8 cellular contexts compared by ENCODE assay signal in the genomic region with DNA sequence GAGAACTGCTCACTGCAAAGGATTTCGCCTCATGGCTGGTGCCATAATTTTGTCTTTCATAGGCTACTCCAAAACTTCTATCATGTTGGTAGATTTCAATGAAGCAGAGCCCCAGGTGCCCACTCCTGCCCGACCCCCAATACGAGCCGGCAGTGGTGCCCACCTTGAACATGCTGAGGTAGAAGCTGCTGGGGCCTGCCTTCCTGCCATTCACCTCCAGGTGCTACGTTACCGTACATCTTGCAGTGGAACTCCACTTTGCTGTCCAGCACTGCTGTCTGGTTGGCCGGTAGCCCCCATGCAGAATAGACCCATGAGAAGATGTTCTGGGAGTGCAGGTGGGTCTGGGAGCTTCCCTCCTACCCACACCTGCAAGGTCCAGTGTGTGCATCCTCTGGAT.
"Had no signal": no experiment of that assay in that cellular context is flagged by ENCODE, and none has a peak within 500 bp of the region (broad histone marks: within the 10 kb centered on the region; RNA-seq: fewer than 3 reads in every experiment).

No MANE protein-coding gene starts in this region.

- H3K4me3 ChIP-seq: GM23248, GM23338, HAP-1 had no signal

- H3K9ac ChIP-seq: GM23248 had no signal

- H3K9me3 Mint-ChIP-seq: GM23338, HFFc6 had no signal

- H3K4me1 Mint-ChIP-seq: GM23338 had no signal

- H3K9me3 ChIP-seq: HAP-1 had no signal

- H2AFZ ChIP-seq: GM23248, GM23338 had no signal

- DNase-seq: GM23248, GOT3, H7, HCEC 1CT, HFFc6 had no signal

- H3K4me3 Mint-ChIP-seq: GM23338, HFFc6 had no signal

- H3K27ac ChIP-seq: GM23248 had no signal

- H3K4me1 ChIP-seq: HAP-1 had no signal

- H3K4me2 ChIP-seq: GM23338 had no signal

- ATAC-seq: GM23338, HCT116 had no signal

- H3K36me3 ChIP-seq: HAP-1 had no signal

- H3K27ac Mint-ChIP-seq: GM23338, HFFc6 had no signal
